Comparison of ENCODE assay signal across 9 cellular contexts in genomic region chr14:63510538-63510937, GRCh38. TPM values are rescaled to one million over a fixed set of nuclear protein-coding genes. Genes with fewer than 3 reads are reported as not detected.
DNase-seq lines count a peak whose midpoint lies in the region; ATAC-seq and TF ChIP-seq lines count a peak whose summit lies in the region.
"Had no signal": no experiment of that assay in that cellular context is flagged by ENCODE, and none has a peak within 500 bp of the region (broad histone marks: within the 10 kb centered on the region; RNA-seq: fewer than 3 reads in every experiment).

No MANE protein-coding gene starts in this region.

- 82 to 83% methylated on average over 5 of the region's 5 CpGs for WGBS in lower leg skin, 2 donors

- H4K20me1 ChIP-seq in osteoblast (ENCODE audit: insufficient read depth, low read length): peaks cover 33% of the 10 kb centered on the region

- TF ChIP-seq CTCF in osteoblast (IDR thresholded peaks at IDR 0.05; ENCODE audit: extremely low read depth, low read depth, low read length) (no peak), lower leg skin (IDR thresholded peaks at IDR 0.05) (no peak)

- intact Hi-C loops in lower leg skin (cut with DNase I; ENCODE audit: low total_unique reads): no loop called here

- H3K79me2 ChIP-seq in osteoblast (ENCODE audit: insufficient read depth, low read length): peaks cover 86% of the 10 kb centered on the region

- peak overlapping the region in 2 of 3 donors; percentile 27 to 39 for H3K4me3 Mint-ChIP-seq in T-cell

- H3K4me1 Mint-ChIP-seq in T-cell: peaks cover 68 to 73% (median 70%) of the 10 kb centered on the region in 3 donors

- no peaks in the 10 kb centered on the region for H3K9me3 ChIP-seq in osteoblast (ENCODE audit: low read depth, low read length)

- H3K27me3 Mint-ChIP-seq in T-cell: no peaks in the 10 kb centered on the region

- DNase-seq in SIG-M5 treated with dmso at 0.1 percent for 504 hours (lab: John Stamatoyannopoulos, UW; ENCODE audit: unreplicated experiment) (peak; percentile 7), SIG-M5 (lab: John Stamatoyannopoulos, UW) (no peak), T-cell (peak in 15 of 34 experiments; percentile 0 to 39 (median 19)), osteoblast (ENCODE audit: insufficient read length, low spot score, missing footprints) (no peak), islet precursor cell (no peak), lower leg skin (ENCODE audit: low spot score in 2 of 2) (no peak)
- no peak for DNase-seq in effector CD4-positive, alpha-beta T cell
- DNase-seq: 8988T had no signal

- H3K36me3 ChIP-seq in osteoblast (ENCODE audit: insufficient read depth, low read length): no peaks in the 10 kb centered on the region

- H3K27ac Mint-ChIP-seq in T-cell: peak overlapping the region; percentile 82 to 87

- peaks cover 2% of the 10 kb centered on the region for H3K4me1 ChIP-seq in osteoblast (ENCODE audit: insufficient read depth, low read length)

- H2AFZ ChIP-seq in osteoblast (ENCODE audit: low read length): no peak overlapping the region

- POLR2A ChIA-PET in T-cell (lab: Charles Lee): no interaction called here

- no peak overlapping the region for H3K4me2 ChIP-seq in osteoblast (ENCODE audit: insufficient read depth, low read length)

- no peak for TF ChIP-seq POLR2A in lower leg skin (IDR thresholded peaks at IDR 0.05)

- H3K36me3 Mint-ChIP-seq in T-cell: peaks cover 17% of the 10 kb centered on the region

- CTCF ChIA-PET in T-cell (lab: Charles Lee): no interaction called here

- no peaks in the 10 kb centered on the region for H3K9me3 Mint-ChIP-seq in T-cell

- H3K27ac ChIP-seq in osteoblast (ENCODE audit: low read depth, low read length): peak overlapping the region; percentile 3

- no peak overlapping the region for H3K4me3 ChIP-seq in osteoblast (ENCODE audit: insufficient read depth, low read length)
- no peak overlapping the region for H3K4me3 ChIP-seq in lower leg skin (ENCODE audit: low read depth, poor library complexity, severe bottlenecking)

- ATAC-seq in HG02885 (IDR thresholded peaks at IDR 0.05; ENCODE audit: poor library complexity, unreplicated experiment): peak; percentile 98
- peak; percentile 73 to 82 (median 76) for ATAC-seq in T-cell (replicated peaks in 1 of 4)

- no peaks in the 10 kb centered on the region for H3K27me3 ChIP-seq in osteoblast (ENCODE audit: insufficient read depth, low read length)

RNA-seq across cellular contexts. Expression of gene PPP2R5E, which starts 32.6 kb away (rescaled TPM):
- total RNA-seq in T-cell: 10 to 100 TPM; 35.5 to 45.1 (median 40.6) TPM
- total RNA-seq in osteoblast: 25.6 and 29.3 TPM in 2 replicates
- total RNA-seq in lower leg skin: 10 to 100 TPM; 15.0 to 22.5 (median 18.2) TPM
